In the genomic region with DNA sequence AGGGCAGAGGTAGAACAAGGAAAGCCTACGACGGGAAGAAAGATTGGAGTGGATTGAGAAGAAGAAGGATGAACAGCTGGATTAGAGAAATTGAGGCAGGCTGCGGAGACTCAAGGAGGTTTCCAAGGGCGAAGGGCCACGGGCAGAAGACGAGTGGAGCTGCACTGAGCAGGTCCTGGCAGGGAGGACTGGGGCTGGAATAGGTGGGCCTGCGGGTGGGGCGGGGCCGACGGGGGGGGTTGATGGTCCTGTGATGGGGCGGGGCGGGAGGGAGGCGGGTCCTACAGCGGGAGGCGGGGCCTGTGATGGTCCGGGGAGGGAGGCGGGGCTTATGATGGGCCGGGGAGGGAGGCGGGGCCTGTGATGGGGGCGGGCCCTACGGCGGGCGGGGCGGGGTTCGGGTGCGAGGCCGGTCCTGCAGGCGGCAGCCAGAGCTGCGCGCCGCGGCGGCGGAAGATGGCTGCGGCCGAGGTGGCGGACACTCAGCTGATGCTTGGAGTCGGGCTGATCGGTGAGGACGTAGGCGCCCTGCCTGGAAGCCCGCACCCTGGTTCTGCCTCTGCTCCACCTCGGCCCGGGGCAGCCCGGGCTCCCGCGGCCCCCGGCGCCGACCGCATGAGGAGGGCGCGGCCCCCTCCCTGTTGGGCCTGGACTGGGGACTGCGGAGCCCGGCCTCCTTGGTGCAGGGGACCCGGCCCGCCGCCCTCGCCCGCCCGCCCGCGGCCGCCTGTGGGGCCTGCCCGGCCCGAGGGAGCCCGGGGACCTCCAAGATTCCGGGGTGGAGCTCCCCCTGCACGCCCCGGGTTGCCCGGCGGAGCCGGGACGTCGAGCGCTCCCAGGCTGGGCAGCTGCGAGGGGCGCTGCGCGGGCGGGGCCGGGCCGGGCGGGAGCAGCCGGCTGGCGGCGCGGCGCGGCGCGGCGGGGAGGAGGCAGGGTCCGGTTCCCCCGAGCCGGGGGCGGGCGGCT, we compare ENCODE assay signal across 1 cellular context.
TF ChIP-seq lines count a peak whose summit lies in the region.

Gene DENND10 (plus strand): TSS at position 427 of the 966 bp plus-strand sequence. CDS start 30 bp downstream, at position 457.

TF ChIP-seq in WTC11, 78 proteins besides CTCF, POLR2A, EP300 and RAD21 (continued from another document):
- TF ChIP-seq ERG (CRISPR knock-in tag; IDR thresholded peaks at IDR 0.05) (no peak), ELF4 (CRISPR knock-in tag; IDR thresholded peaks at IDR 0.05; ENCODE audit: low read depth) (no peak), ZNF219 (CRISPR knock-in tag; IDR thresholded peaks at IDR 0.05; ENCODE audit: borderline replicate concordance) (no peak), PRDM15 (CRISPR knock-in tag; IDR thresholded peaks at IDR 0.05) (no peak), GABPB1 (CRISPR knock-in tag; IDR thresholded peaks at IDR 0.05) (peak; percentile 34; the same call in 1 of the 2 replicates), TP53 (CRISPR knock-in tag; IDR thresholded peaks at IDR 0.05) (peak; percentile 79; the same call in 1 of the 2 replicates), ZNF281 (CRISPR knock-in tag; IDR thresholded peaks at IDR 0.05) (no peak), EMX1 (CRISPR knock-in tag; IDR thresholded peaks at IDR 0.05) (no peak), JAZF1 (CRISPR knock-in tag; IDR thresholded peaks at IDR 0.05) (no peak), ZBTB43 (CRISPR knock-in tag; IDR thresholded peaks at IDR 0.05) (no peak), OVOL2 (CRISPR knock-in tag; IDR thresholded peaks at IDR 0.05; ENCODE audit: borderline replicate concordance) (no peak)
- TF ChIP-seq, protein P1, sequence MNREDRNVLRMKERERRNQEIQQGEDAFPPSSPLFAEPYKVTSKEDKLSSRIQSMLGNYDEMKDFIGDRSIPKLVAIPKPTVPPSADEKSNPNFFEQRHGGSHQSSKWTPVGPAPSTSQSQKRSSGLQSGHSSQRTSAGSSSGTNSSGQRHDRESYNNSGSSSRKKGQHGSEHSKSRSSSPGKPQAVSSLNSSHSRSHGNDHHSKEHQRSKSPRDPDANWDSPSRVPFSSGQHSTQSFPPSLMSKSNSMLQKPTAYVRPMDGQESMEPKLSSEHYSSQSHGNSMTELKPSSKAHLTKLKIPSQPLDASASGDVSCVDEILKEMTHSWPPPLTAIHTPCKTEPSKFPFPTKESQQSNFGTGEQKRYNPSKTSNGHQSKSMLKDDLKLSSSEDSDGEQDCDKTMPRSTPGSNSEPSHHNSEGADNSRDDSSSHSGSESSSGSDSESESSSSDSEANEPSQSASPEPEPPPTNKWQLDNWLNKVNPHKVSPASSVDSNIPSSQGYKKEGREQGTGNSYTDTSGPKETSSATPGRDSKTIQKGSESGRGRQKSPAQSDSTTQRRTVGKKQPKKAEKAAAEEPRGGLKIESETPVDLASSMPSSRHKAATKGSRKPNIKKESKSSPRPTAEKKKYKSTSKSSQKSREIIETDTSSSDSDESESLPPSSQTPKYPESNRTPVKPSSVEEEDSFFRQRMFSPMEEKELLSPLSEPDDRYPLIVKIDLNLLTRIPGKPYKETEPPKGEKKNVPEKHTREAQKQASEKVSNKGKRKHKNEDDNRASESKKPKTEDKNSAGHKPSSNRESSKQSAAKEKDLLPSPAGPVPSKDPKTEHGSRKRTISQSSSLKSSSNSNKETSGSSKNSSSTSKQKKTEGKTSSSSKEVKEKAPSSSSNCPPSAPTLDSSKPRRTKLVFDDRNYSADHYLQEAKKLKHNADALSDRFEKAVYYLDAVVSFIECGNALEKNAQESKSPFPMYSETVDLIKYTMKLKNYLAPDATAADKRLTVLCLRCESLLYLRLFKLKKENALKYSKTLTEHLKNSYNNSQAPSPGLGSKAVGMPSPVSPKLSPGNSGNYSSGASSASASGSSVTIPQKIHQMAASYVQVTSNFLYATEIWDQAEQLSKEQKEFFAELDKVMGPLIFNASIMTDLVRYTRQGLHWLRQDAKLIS (CRISPR knock-in tag; IDR thresholded peaks at IDR 0.05; ENCODE audit: borderline replicate concordance): no peak
- TF ChIP-seq, protein P2, sequence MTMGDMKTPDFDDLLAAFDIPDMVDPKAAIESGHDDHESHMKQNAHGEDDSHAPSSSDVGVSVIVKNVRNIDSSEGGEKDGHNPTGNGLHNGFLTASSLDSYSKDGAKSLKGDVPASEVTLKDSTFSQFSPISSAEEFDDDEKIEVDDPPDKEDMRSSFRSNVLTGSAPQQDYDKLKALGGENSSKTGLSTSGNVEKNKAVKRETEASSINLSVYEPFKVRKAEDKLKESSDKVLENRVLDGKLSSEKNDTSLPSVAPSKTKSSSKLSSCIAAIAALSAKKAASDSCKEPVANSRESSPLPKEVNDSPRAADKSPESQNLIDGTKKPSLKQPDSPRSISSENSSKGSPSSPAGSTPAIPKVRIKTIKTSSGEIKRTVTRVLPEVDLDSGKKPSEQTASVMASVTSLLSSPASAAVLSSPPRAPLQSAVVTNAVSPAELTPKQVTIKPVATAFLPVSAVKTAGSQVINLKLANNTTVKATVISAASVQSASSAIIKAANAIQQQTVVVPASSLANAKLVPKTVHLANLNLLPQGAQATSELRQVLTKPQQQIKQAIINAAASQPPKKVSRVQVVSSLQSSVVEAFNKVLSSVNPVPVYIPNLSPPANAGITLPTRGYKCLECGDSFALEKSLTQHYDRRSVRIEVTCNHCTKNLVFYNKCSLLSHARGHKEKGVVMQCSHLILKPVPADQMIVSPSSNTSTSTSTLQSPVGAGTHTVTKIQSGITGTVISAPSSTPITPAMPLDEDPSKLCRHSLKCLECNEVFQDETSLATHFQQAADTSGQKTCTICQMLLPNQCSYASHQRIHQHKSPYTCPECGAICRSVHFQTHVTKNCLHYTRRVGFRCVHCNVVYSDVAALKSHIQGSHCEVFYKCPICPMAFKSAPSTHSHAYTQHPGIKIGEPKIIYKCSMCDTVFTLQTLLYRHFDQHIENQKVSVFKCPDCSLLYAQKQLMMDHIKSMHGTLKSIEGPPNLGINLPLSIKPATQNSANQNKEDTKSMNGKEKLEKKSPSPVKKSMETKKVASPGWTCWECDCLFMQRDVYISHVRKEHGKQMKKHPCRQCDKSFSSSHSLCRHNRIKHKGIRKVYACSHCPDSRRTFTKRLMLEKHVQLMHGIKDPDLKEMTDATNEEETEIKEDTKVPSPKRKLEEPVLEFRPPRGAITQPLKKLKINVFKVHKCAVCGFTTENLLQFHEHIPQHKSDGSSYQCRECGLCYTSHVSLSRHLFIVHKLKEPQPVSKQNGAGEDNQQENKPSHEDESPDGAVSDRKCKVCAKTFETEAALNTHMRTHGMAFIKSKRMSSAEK (CRISPR knock-in tag; IDR thresholded peaks at IDR 0.05; ENCODE audit: borderline replicate concordance): no peak
- TF ChIP-seq, protein P3, sequence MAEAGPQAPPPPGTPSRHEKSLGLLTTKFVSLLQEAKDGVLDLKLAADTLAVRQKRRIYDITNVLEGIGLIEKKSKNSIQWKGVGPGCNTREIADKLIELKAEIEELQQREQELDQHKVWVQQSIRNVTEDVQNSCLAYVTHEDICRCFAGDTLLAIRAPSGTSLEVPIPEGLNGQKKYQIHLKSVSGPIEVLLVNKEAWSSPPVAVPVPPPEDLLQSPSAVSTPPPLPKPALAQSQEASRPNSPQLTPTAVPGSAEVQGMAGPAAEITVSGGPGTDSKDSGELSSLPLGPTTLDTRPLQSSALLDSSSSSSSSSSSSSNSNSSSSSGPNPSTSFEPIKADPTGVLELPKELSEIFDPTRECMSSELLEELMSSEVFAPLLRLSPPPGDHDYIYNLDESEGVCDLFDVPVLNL (CRISPR knock-in tag; IDR thresholded peaks at IDR 0.05; ENCODE audit: borderline replicate concordance, low read depth): no peak
- TF ChIP-seq, protein P4, sequence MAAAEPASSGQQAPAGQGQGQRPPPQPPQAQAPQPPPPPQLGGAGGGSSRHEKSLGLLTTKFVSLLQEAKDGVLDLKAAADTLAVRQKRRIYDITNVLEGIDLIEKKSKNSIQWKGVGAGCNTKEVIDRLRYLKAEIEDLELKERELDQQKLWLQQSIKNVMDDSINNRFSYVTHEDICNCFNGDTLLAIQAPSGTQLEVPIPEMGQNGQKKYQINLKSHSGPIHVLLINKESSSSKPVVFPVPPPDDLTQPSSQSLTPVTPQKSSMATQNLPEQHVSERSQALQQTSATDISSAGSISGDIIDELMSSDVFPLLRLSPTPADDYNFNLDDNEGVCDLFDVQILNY (CRISPR knock-in tag; IDR thresholded peaks at IDR 0.05): no peak
- TF ChIP-seq, protein P5, sequence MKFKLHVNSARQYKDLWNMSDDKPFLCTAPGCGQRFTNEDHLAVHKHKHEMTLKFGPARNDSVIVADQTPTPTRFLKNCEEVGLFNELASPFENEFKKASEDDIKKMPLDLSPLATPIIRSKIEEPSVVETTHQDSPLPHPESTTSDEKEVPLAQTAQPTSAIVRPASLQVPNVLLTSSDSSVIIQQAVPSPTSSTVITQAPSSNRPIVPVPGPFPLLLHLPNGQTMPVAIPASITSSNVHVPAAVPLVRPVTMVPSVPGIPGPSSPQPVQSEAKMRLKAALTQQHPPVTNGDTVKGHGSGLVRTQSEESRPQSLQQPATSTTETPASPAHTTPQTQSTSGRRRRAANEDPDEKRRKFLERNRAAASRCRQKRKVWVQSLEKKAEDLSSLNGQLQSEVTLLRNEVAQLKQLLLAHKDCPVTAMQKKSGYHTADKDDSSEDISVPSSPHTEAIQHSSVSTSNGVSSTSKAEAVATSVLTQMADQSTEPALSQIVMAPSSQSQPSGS (CRISPR knock-in tag; IDR thresholded peaks at IDR 0.05; ENCODE audit: borderline replicate concordance, low read depth): no peak
